18 cellular contexts compared by ENCODE assay signal in the genomic region with DNA sequence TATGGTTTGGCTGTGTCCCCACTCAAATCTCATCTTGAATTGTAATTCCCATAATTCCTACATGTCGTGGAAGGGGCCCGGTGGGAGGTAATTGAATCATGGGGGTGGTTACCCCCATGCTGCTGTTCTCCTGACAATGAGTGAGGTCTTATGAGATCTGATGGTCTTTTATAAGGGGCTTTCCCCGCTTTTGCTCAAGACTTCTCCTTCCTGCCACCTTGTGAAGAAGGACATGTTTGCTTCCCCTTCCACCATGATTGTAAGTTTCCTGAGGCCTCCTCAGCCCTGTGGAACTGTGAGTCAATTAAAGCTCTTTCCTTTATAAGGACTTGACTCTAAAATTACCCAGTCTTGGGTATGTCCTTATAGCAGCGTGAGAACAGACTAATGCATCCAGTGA. TPM values are rescaled to one million over a fixed set of nuclear protein-coding genes. Genes with fewer than 3 reads are reported as not detected.
"Had no signal": no experiment of that assay in that cellular context is flagged by ENCODE, and none has a peak within 500 bp of the region (broad histone marks: within the 10 kb centered on the region; RNA-seq: fewer than 3 reads in every experiment).

No MANE protein-coding gene starts in this region.

RNA-seq across cellular contexts. Expression of gene MLC1, which starts 1.8 kb away (rescaled TPM):
- total RNA-seq: adrenal gland, body of pancreas, colonic mucosa, dermis microvascular lymphatic vessel endothelial cell, endothelial cell of umbilical vein, glomerular endothelial cell had no signal
- polyA plus RNA-seq: endothelial cell of umbilical vein, fibroblast of lung had no signal

RNA-seq across cellular contexts. Expression of gene MOV10L1, which starts 2.8 kb away (rescaled TPM):
- total RNA-seq: activated CD4-positive, alpha-beta memory T cell treated with anti-CD3 and anti-CD28 coated beads, Interleukin-2, amount 10 ng/mL, durations not matched to agents 7 days and 5 days; activated CD4-positive, alpha-beta T cell treated with anti-CD3 and anti-CD28 coated beads, Interleukin-2, amount 10 ng/mL, durations not matched to agents 7 days and 5 days; T-helper 2 cell treated with Interferon-gamma antibody and Interleukin-4, amounts not matched to agents 100 ng/mL and 5 ng/mL, for 36 hours; WTC11 had no signal

RNA-seq across cellular contexts. Expression of gene TTLL8, which starts 28.9 kb away (rescaled TPM):
- total RNA-seq: activated CD4-positive, alpha-beta memory T cell treated with anti-CD3 and anti-CD28 coated beads, Interleukin-2, amount 10 ng/mL, durations not matched to agents 7 days and 5 days; activated CD4-positive, alpha-beta T cell treated with anti-CD3 and anti-CD28 coated beads, Interleukin-2, amount 10 ng/mL, durations not matched to agents 7 days and 5 days; activated T-cell treated with anti-CD3 and anti-CD28 coated beads, Interleukin-2, amount 50 U/mL, for 72 hours; adrenal gland; aorta; body of pancreas; colonic mucosa; dermis microvascular lymphatic vessel endothelial cell; endothelial cell of umbilical vein; esophagus squamous epithelium; fibroblast of lung; fibroblast of villous mesenchyme; gastroesophageal sphincter; glomerular endothelial cell; T-cell; T-helper 2 cell treated with Interferon-gamma antibody and Interleukin-4, amounts not matched to agents 100 ng/mL and 5 ng/mL, for 36 hours; WTC11 had no signal
- polyA plus RNA-seq: adrenal gland, aorta, endothelial cell of umbilical vein, esophagus, fibroblast of lung had no signal
